1 cellular context compared by ENCODE assay signal in the genomic region with DNA sequence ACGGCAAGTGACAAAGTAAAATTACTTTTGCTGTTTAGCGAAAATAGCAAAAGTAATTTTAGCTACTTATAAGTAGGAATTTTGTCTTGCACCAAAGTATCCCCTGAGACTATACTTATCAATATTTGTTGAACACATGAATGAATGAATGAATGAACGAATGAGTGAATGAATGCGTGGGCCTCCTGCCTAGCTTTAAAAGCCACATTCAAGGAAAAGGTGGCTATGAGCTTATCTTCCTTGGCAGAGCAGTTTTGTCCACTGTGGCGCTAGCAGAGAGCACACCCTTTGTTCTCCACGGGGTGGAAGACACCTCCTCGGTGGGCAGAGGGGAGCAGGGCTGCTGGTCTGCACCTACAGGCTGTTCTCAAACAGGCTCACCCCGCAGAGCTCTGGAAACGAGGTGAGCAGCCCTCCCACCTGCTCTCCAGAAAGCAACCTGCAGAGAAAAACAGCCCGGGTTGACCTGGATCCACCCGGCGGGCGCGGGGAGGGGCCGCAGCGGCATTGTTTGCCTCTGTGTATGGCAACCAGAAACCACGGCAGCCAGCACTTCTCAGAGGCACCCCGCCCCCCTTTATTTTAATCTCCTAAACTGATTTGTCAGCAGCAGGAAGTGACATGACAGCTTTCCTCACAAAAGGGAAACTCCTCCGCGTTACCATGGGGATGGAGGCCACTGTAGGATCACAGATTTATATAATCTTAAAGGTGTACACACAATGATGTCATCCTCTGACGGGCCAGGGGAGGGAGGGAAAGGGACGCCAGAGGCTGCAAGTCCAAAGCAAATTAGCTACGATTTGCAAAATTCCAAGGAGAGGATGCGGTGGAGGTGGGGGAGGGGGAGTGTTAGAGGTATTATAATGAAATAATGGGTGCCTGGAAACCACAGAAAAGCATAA.
A peak's percentile ranks its signal among the peaks of the same experiment; 100 is the strongest.
TF ChIP-seq lines count a peak whose summit lies in the region.

No MANE protein-coding gene starts in this region.

TF ChIP-seq in HepG2, 621 proteins besides CTCF, POLR2A, EP300 and RAD21 (continued from another document and continues in another):
- TF ChIP-seq THAP9 (CRISPR knock-in tag; IDR thresholded peaks at IDR 0.05; ENCODE audit: borderline replicate concordance) (no peak; the same call in 1 of the 2 replicates), THYN1 (CRISPR knock-in tag; IDR thresholded peaks at IDR 0.05; ENCODE audit: borderline replicate concordance, low read depth) (no peak), ZNF572 (CRISPR knock-in tag; IDR thresholded peaks at IDR 0.05) (no peak), SMARCC2 (IDR thresholded peaks at IDR 0.05) (no peak), MAFK (conservative IDR thresholded peaks at IDR 0.05 in 1 of 2, IDR thresholded peaks at IDR 0.05 in 1 of 2; ENCODE audit: low read length in 2 of 2) (peak; percentile 77 to 84), TOPORS (CRISPR knock-in tag; IDR thresholded peaks at IDR 0.05) (0 out of 2 replicates have a peak, but pooled peaks have one; percentile 47), SKI (IDR thresholded peaks at IDR 0.05; ENCODE audit: partially characterized antibody) (peak; percentile 70), USF2 (IDR thresholded peaks at IDR 0.05; ENCODE audit: low read depth, low read length) (no peak), USF2 (CRISPR knock-in tag; IDR thresholded peaks at IDR 0.05; ENCODE audit: borderline replicate concordance) (no peak), ZSCAN29 (CRISPR knock-in tag; conservative IDR thresholded peaks at IDR 0.05) (no peak), ZFP37 (CRISPR knock-in tag; IDR thresholded peaks at IDR 0.05; ENCODE audit: borderline replicate concordance) (no peak), ZNF615 (CRISPR knock-in tag; IDR thresholded peaks at IDR 0.05; ENCODE audit: borderline replicate concordance) (no peak), ZNF550 (CRISPR knock-in tag; IDR thresholded peaks at IDR 0.05; ENCODE audit: borderline replicate concordance) (no peak), TEAD2 (CRISPR knock-in tag; IDR thresholded peaks at IDR 0.05) (no peak), ZSCAN22 (CRISPR knock-in tag; IDR thresholded peaks at IDR 0.05) (no peak), ZNF274 (CRISPR knock-in tag; IDR thresholded peaks at IDR 0.05) (0 out of 2 replicates have a peak, but pooled peaks have one; percentile 28), NFKB2 (CRISPR knock-in tag; IDR thresholded peaks at IDR 0.05; ENCODE audit: borderline replicate concordance) (no peak; the same call in 1 of the 2 replicates), KDM5A (IDR thresholded peaks at IDR 0.05; ENCODE audit: borderline replicate concordance, low read length) (no peak), NFYC (CRISPR knock-in tag; IDR thresholded peaks at IDR 0.05) (no peak), ATF7 (IDR thresholded peaks at IDR 0.05) (peak; percentile 98), ATF7 (CRISPR knock-in tag; IDR thresholded peaks at IDR 0.05) (peak; percentile 96), ZNF260 (CRISPR knock-in tag; IDR thresholded peaks at IDR 0.05; ENCODE audit: borderline replicate concordance, low read depth) (no peak), E2F5 (CRISPR knock-in tag; conservative IDR thresholded peaks at IDR 0.05) (no peak), ZBTB20 (CRISPR knock-in tag; IDR thresholded peaks at IDR 0.05; ENCODE audit: borderline replicate concordance, low read depth) (no peak), CREB1 (IDR thresholded peaks at IDR 0.05) (peak; percentile 91), CREB1 (CRISPR knock-in tag; IDR thresholded peaks at IDR 0.05) (no peak), REPIN1 (CRISPR knock-in tag; IDR thresholded peaks at IDR 0.05; ENCODE audit: borderline replicate concordance, low read depth) (no peak), ZNF678 (CRISPR knock-in tag; IDR thresholded peaks at IDR 0.05) (no peak), ZFYVE20 (CRISPR knock-in tag; IDR thresholded peaks at IDR 0.05; ENCODE audit: borderline replicate concordance, low read depth) (no peak), ZMYM2 (CRISPR knock-in tag; IDR thresholded peaks at IDR 0.05) (no peak), MED13 (CRISPR knock-in tag; IDR thresholded peaks at IDR 0.05) (no peak), SSRP1 (CRISPR knock-in tag; IDR thresholded peaks at IDR 0.05) (no peak), MYC (CRISPR knock-in tag; IDR thresholded peaks at IDR 0.05; ENCODE audit: borderline replicate concordance) (peak; percentile 27; the same call in 1 of the 2 replicates), ZNF510 (CRISPR knock-in tag; IDR thresholded peaks at IDR 0.05; ENCODE audit: low read depth) (no peak), ASH2L (IDR thresholded peaks at IDR 0.05; ENCODE audit: insufficient read length, low read depth, low read length) (peak; percentile 73), ZNF3 (CRISPR knock-in tag; IDR thresholded peaks at IDR 0.05) (no peak), FOSL2 (CRISPR knock-in tag; IDR thresholded peaks at IDR 0.05) (peak; percentile 51; the same call in 1 of the 2 replicates), HDAC6 (IDR thresholded peaks at IDR 0.05; ENCODE audit: low read depth, low read length) (no peak), ARID3A (IDR thresholded peaks at IDR 0.05; ENCODE audit: low read depth, low read length) (peak; percentile 94), DNMT3B (CRISPR knock-in tag; conservative IDR thresholded peaks at IDR 0.05) (no peak), ATM (IDR thresholded peaks at IDR 0.05; ENCODE audit: borderline replicate concordance) (peak; percentile 89; the same call in 1 of the 2 replicates), FOXM1 (CRISPR knock-in tag; IDR thresholded peaks at IDR 0.05) (no peak), PHF21A (CRISPR knock-in tag; IDR thresholded peaks at IDR 0.05) (0 out of 2 replicates have a peak, but pooled peaks have one; percentile 58), AGO2 (optimal IDR thresholded peaks at IDR 0.05; ENCODE audit: low read depth, low read length) (no peak), SIN3B (IDR thresholded peaks at IDR 0.05; ENCODE audit: low read length) (no peak), SP4 (CRISPR knock-in tag; IDR thresholded peaks at IDR 0.05) (no peak)
- TF ChIP-seq, protein P1, sequence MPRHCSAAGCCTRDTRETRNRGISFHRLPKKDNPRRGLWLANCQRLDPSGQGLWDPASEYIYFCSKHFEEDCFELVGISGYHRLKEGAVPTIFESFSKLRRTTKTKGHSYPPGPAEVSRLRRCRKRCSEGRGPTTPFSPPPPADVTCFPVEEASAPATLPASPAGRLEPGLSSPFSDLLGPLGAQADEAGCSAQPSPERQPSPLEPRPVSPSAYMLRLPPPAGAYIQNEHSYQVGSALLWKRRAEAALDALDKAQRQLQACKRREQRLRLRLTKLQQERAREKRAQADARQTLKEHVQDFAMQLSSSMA (CRISPR knock-in tag; IDR thresholded peaks at IDR 0.05): no peak
- TF ChIP-seq, protein P2, sequence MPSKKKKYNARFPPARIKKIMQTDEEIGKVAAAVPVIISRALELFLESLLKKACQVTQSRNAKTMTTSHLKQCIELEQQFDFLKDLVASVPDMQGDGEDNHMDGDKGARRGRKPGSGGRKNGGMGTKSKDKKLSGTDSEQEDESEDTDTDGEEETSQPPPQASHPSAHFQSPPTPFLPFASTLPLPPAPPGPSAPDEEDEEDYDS (CRISPR knock-in tag; IDR thresholded peaks at IDR 0.05): no peak
- TF ChIP-seq, protein P3, sequence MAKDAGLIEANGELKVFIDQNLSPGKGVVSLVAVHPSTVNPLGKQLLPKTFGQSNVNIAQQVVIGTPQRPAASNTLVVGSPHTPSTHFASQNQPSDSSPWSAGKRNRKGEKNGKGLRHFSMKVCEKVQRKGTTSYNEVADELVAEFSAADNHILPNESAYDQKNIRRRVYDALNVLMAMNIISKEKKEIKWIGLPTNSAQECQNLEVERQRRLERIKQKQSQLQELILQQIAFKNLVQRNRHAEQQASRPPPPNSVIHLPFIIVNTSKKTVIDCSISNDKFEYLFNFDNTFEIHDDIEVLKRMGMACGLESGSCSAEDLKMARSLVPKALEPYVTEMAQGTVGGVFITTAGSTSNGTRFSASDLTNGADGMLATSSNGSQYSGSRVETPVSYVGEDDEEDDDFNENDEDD (CRISPR knock-in tag; IDR thresholded peaks at IDR 0.05; ENCODE audit: borderline replicate concordance): no peak
- TF ChIP-seq, protein P4, sequence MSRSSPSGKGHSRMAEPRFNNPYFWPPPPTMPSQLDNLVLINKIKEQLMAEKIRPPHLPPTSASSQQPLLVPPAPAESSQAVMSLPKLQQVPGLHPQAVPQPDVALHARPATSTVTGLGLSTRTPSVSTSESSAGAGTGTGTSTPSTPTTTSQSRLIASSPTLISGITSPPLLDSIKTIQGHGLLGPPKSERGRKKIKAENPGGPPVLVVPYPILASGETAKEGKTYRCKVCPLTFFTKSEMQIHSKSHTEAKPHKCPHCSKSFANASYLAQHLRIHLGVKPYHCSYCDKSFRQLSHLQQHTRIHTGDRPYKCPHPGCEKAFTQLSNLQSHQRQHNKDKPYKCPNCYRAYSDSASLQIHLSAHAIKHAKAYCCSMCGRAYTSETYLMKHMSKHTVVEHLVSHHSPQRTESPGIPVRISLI (CRISPR knock-in tag; IDR thresholded peaks at IDR 0.05; ENCODE audit: borderline replicate concordance): no peak
- TF ChIP-seq, protein P5, sequence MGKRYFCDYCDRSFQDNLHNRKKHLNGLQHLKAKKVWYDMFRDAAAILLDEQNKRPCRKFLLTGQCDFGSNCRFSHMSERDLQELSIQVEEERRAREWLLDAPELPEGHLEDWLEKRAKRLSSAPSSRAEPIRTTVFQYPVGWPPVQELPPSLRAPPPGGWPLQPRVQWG (CRISPR knock-in tag; IDR thresholded peaks at IDR 0.05; ENCODE audit: borderline replicate concordance, low read depth): no peak
- TF ChIP-seq, protein P6, sequence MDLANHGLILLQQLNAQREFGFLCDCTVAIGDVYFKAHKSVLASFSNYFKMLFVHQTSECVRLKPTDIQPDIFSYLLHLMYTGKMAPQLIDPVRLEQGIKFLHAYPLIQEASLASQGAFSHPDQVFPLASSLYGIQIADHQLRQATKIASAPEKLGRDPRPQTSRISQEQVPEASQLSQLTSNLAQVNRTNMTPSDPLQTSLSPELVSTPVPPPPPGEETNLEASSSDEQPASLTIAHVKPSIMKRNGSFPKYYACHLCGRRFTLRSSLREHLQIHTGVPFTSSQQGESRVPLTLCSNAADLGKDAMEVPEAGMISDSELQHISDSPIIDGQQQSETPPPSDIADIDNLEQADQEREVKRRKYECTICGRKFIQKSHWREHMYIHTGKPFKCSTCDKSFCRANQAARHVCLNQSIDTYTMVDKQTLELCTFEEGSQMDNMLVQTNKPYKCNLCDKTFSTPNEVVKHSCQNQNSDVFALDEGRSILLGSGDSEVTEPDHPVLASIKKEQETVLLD (CRISPR knock-in tag; IDR thresholded peaks at IDR 0.05; ENCODE audit: low read depth): no peak
- TF ChIP-seq, protein P7, sequence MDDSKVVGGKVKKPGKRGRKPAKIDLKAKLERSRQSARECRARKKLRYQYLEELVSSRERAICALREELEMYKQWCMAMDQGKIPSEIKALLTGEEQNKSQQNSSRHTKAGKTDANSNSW (CRISPR knock-in tag; IDR thresholded peaks at IDR 0.05; ENCODE audit: borderline replicate concordance): no peak
